In the genomic region with DNA sequence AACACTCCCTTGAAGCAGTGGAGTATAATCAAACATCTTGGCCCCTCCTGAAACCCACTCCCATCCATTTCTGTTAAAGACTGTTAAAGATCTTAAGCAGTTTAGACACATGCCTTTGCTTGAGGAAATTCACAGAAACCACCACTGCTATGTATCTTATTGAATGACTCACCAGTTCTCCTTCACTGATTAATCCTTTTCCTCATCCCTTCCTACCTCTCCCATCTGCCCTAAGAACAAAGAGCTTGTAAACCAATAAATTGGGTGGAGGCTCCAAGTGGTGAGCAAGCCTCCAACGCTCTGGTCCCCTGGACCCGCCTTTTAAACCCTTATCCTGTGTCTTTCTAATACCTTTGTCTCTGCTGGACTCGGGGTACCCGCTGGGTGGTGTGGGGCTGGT, we compare ENCODE assay signal across 25 cellular contexts.
DNase-seq lines count a peak whose midpoint lies in the region; TF ChIP-seq lines count a peak whose summit lies in the region.
"Had no signal": no experiment of that assay in that cellular context is flagged by ENCODE, and none has a peak within 500 bp of the region (broad histone marks: within the 10 kb centered on the region; RNA-seq: fewer than 3 reads in every experiment).

No MANE protein-coding gene starts in this region.

- 52% methylated on average over 4 of the region's 4 CpGs for WGBS in smooth muscle cell (ENCODE audit: low lambda C conversion rate)
- 72 to 83% methylated on average over 4 of the region's 4 CpGs for WGBS in testis, 2 donors

- TF ChIP-seq CTCF in fibroblast of villous mesenchyme (IDR thresholded peaks at IDR 0.05; ENCODE audit: insufficient read depth, low read depth, low read length) = no peak
- TF ChIP-seq CTCF in smooth muscle cell (IDR thresholded peaks at IDR 0.05; ENCODE audit: borderline replicate concordance, insufficient read depth, poor library complexity, severe bottlenecking) = no peak
- TF ChIP-seq CTCF in testis (IDR thresholded peaks at IDR 0.05) = no peak

- DNase-seq in NCI-H82 (lab: John Stamatoyannopoulos, UW) (peak; percentile 38), NCI-H82 treated with DMSO at 0.1 percent for 48 hours (lab: John Stamatoyannopoulos, UW; ENCODE audit: unreplicated experiment) (no peak), amniotic epithelial cell (ENCODE audit: low read depth) (peak; percentile 67), fibroblast of villous mesenchyme (ENCODE audit: low read depth) (peak; percentile 39), smooth muscle cell (lab: John Stamatoyannopoulos, UW; ENCODE audit: unreplicated experiment) (no peak), activated gamma-delta T cell treated with Interleukin-2 at 50 U/mL for 16 hours (no peak), testis (no peak), hepatic stellate cell (ENCODE audit: low spot score) (no peak)
- DNase-seq: activated CD4-positive, alpha-beta T cell treated with anti-CD3 and anti-CD28 coated beads, Interleukin-2, amount 50 U/mL, for 1 hour; activated gamma-delta T cell; endodermal cell; left cardiac atrium; naive thymus-derived CD8-positive, alpha-beta T cell; NCI-H2081; NCI-H524; SHP77; stimulated activated CD4-positive, alpha-beta T cell treated with anti-CD3 and anti-CD28 coated beads, Interleukin-2, amount 100 ng/mL, for 24 hours; stimulated activated naive CD8-positive, alpha-beta T cell treated with anti-CD3 and anti-CD28 coated beads, Interleukin-15, amount 100 ng/mL, for 72 hours; T-cell; upper lobe of left lung had no signal

- H3K4me1 ChIP-seq in smooth muscle cell (ENCODE audit: low read depth) (peaks cover 2% of the 10 kb centered on the region), testis (no peaks in the 10 kb centered on the region)
- H3K4me1 ChIP-seq: upper lobe of left lung had no signal

- H3K27ac ChIP-seq in smooth muscle cell (ENCODE audit: low read depth) = peak overlapping the region; percentile 45
- no peak overlapping the region for H3K27ac ChIP-seq in testis
- H3K27ac ChIP-seq: 22Rv1; BLaER1 treated with 17β-estradiol and CSF1 and Interleukin-3, amounts not matched to agents 10 nM and 100 nM; parathyroid adenoma; upper lobe of left lung had no signal

- no peak overlapping the region for H3K9ac ChIP-seq in smooth muscle cell (ENCODE audit: low read depth)
- H3K9ac ChIP-seq: BLaER1 treated with 17β-estradiol and CSF1 and Interleukin-3, amounts not matched to agents 10 nM and 100 nM; parathyroid adenoma had no signal

- H3K27me3 ChIP-seq in smooth muscle cell (ENCODE audit: low read depth) = no peaks in the 10 kb centered on the region
- no peaks in the 10 kb centered on the region for H3K27me3 ChIP-seq in testis
- H3K27me3 ChIP-seq: BLaER1 treated with 17β-estradiol and CSF1 and Interleukin-3, amounts not matched to agents 10 nM and 100 nM; upper lobe of left lung had no signal

- H3F3A ChIP-seq in smooth muscle cell (ENCODE audit: low read depth) = no peaks in the 10 kb centered on the region

- H3K9me3 ChIP-seq in smooth muscle cell (replicated peaks; ENCODE audit: low read depth) (no peaks in the 10 kb centered on the region), testis (no peaks in the 10 kb centered on the region)
- H3K9me3 ChIP-seq: upper lobe of left lung had no signal

- intact Hi-C loops in testis (cut with DNase I; ENCODE audit: low total_unique reads) = no loop called here

- H4K20me1 ChIP-seq in smooth muscle cell (ENCODE audit: low read depth) = no peaks in the 10 kb centered on the region
- H4K20me1 ChIP-seq: BLaER1 treated with 17β-estradiol and CSF1 and Interleukin-3, amounts not matched to agents 10 nM and 100 nM had no signal

- TF ChIP-seq POLR2A in testis (IDR thresholded peaks at IDR 0.05) = no peak

- peak overlapping the region; percentile 33 for H3K4me2 ChIP-seq in smooth muscle cell
- H3K4me2 ChIP-seq: BLaER1 treated with 17β-estradiol and CSF1 and Interleukin-3, amounts not matched to agents 10 nM and 100 nM had no signal

- H3K36me3 ChIP-seq in smooth muscle cell (ENCODE audit: low read depth) (no peaks in the 10 kb centered on the region), testis (ENCODE audit: low read depth, missing control alignments) (no peaks in the 10 kb centered on the region)
- H3K36me3 ChIP-seq: BLaER1 treated with 17β-estradiol and CSF1 and Interleukin-3, amounts not matched to agents 10 nM and 100 nM; upper lobe of left lung had no signal

- H3K79me2 ChIP-seq in smooth muscle cell (ENCODE audit: low read depth) = no peaks in the 10 kb centered on the region
- H3K79me2 ChIP-seq: parathyroid adenoma had no signal

- H2AFZ ChIP-seq in smooth muscle cell (ENCODE audit: low read depth) = no peak overlapping the region
- H2AFZ ChIP-seq: parathyroid adenoma had no signal

- H3K4me3 ChIP-seq in fibroblast of villous mesenchyme (ENCODE audit: low read depth, low read length) (no peak overlapping the region), smooth muscle cell (no peak overlapping the region), testis (no peak overlapping the region)
- H3K4me3 ChIP-seq: BLaER1 treated with 17β-estradiol and CSF1 and Interleukin-3, amounts not matched to agents 10 nM and 100 nM; GM12878; K562; upper lobe of left lung had no signal

Comparison
In these comparisons a context has a peak if more than half of its experiments do, and no peak if none do; other contexts are left out.
1. DNase-seq: peak in NCI-H82 (single experiment), amniotic epithelial cell (single experiment) and fibroblast of villous mesenchyme (single experiment); none in NCI-H82 treated with DMSO at 0.1 percent for 48 hours (single experiment), smooth muscle cell (single experiment), activated gamma-delta T cell treated with Interleukin-2 at 50 U/mL for 16 hours (single experiment), testis (single experiment) and hepatic stellate cell (single experiment).